ENCODE assay signal across 1 cellular context in the genomic region with DNA sequence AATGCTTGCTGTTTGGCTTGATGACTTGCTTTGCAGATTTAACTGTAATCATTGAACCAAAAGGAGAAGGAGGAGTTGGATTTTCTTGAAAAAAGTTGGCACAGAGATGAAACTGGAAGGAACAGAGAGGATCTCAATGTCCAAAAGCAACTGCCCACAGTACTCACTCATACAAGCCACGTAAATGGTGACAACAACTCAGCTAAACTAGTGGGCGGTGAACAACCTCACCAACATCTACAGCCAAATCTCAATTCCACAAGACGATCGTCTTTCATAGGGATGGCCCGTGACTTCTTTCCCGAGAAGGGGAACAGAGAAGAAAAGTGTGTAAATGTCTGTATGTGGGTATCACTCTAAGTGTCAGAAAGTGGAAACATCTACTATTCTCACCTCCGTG.
TF ChIP-seq lines count a peak whose summit lies in the region.

No MANE protein-coding gene starts in this region.

TF ChIP-seq in HepG2, 621 proteins besides CTCF, POLR2A, EP300 and RAD21:
- TF ChIP-seq PRPF4 (IDR thresholded peaks at IDR 0.05; ENCODE audit: low read depth, low read length, poor library complexity, severe bottlenecking): no peak
